18 cellular contexts compared by ENCODE assay signal in the genomic region with DNA sequence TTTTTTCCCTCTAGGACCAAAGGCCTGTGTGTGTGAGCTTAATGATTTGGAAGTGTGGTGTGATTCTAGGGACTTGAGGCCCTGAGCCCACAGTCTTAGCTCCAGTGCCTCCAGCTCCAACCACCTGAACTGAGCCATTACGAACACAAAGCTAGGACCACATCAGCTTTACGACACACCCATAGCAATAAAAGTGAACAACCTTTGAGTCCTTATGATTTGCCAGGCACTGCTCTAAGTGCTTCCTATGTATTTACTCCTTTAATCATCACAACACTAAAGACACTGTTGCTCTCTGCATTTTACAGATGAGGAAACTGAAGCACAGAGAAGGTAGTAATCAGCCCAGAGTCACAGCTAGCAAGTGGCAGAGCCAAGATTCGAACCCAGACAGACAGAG.
"Had no signal": no experiment of that assay in that cellular context is flagged by ENCODE, and none has a peak within 500 bp of the region (broad histone marks: within the 10 kb centered on the region; RNA-seq: fewer than 3 reads in every experiment).

No MANE protein-coding gene starts in this region.

- DNase-seq: KBM-7, MG63, NCI-H1092, NCI-H1105 treated with DMSO at 0.1 percent for 48 hours, NCI-H1417 treated with DMSO at 0.1 percent for 48 hours, NCI-H146, NCI-H1694 treated with DMSO at 0.1 percent for 48 hours, NCI-H1930, NCI-H2081, NCI-H2107, NCI-H2227 treated with DMSO at 0.1 percent for 48 hours, NCI-H524 treated with DMSO at 0.1 percent for 48 hours, NCI-H69, NCI-H774, RPMI8226, SHP77, SK-N-SH, SW 1271 had no signal

- H3K9me3 ChIP-seq: MG63, SK-N-SH had no signal

- H3K4me3 ChIP-seq: MG63 had no signal

- H3K36me3 ChIP-seq: MG63 had no signal

- H3K27me3 ChIP-seq: MG63 had no signal
